ENCODE assay signal across 20 cellular contexts in genomic region chr2:33496150-33496549, GRCh38. TPM values are rescaled to one million over a fixed set of nuclear protein-coding genes. Genes with fewer than 3 reads are reported as not detected.
DNase-seq lines count a peak whose midpoint lies in the region; ATAC-seq, FAIRE-seq and TF ChIP-seq lines count a peak whose summit lies in the region.
"Had no signal": no experiment of that assay in that cellular context is flagged by ENCODE, and none has a peak within 500 bp of the region (broad histone marks: within the 10 kb centered on the region; RNA-seq: fewer than 3 reads in every experiment).

No MANE protein-coding gene starts in this region.

- H3K4me1 ChIP-seq in DOHH2 (ENCODE audit: control insufficient read depth, low read length), result peaks cover 100% of the 10 kb centered on the region
- peaks cover 10% of the 10 kb centered on the region for H3K4me1 ChIP-seq in IMR-90 (ENCODE audit: control insufficient read depth, insufficient read depth, low read length)
- peaks cover 75% of the 10 kb centered on the region for H3K4me1 ChIP-seq in GM12878 (ENCODE audit: control insufficient read depth, insufficient read depth, low read length)
- H3K4me1 ChIP-seq: adrenal gland had no signal

- H4K8ac ChIP-seq in IMR-90 (ENCODE audit: low read depth in 2 of 2, low read length in 2 of 2), result no peak overlapping the region

- H4K91ac ChIP-seq in IMR-90 (ENCODE audit: insufficient read depth, low read depth, low read length), result no peak overlapping the region

- no peak overlapping the region for H4K5ac ChIP-seq in IMR-90 (ENCODE audit: low read depth, low read length)

- BruUV-seq in IMR-90 (replicated peaks; lab: Mats Ljungman, UMichigan), result no TSS peak
- BruUV-seq in GM12878 (replicated peaks; lab: Mats Ljungman, UMichigan), result no TSS peak

- H2AFZ ChIP-seq in IMR-90 (replicated peaks; ENCODE audit: low read length, poor library complexity) (no peak overlapping the region), GM12878 (ENCODE audit: control insufficient read depth, low read depth, low read length) (no peak overlapping the region)

- H3K14ac ChIP-seq in IMR-90 (replicated peaks; ENCODE audit: low read depth, low read length), result no peak overlapping the region

- ATAC-seq in IMR-90 (ENCODE audit: low read depth) (peak; percentile 59), GM12878 (no peak), GM19395 (IDR thresholded peaks at IDR 0.05; ENCODE audit: unreplicated experiment) (no peak), WTC11 (no peak)
- ATAC-seq: CD8-positive, alpha-beta T cell; naive thymus-derived CD8-positive, alpha-beta T cell had no signal

- H3K4ac ChIP-seq in IMR-90 (ENCODE audit: low read depth, low read length), result no peak overlapping the region

- DNase-seq in IMR-90, result peak; percentile 77
- DNase-seq in GM12878 (ENCODE audit: low read depth, low spot score), result no peak
- peak; percentile 20 for DNase-seq in myocyte (ENCODE audit: low read depth)
- DNase-seq in NCI-H128 (lab: John Stamatoyannopoulos, UW; ENCODE audit: unreplicated experiment), result no peak
- no peak for DNase-seq in WTC11 (ENCODE audit: low spot score)
- no peak for DNase-seq in H7
- DNase-seq: activated T-cell treated with anti-CD3 and anti-CD28 coated beads, Interleukin-2, amount 50 U/mL, for 1 hour; adrenal gland; CD8-positive, alpha-beta T cell; esophagus squamous epithelium; naive thymus-derived CD8-positive, alpha-beta T cell; NCI-H1694 treated with DMSO at 0.1 percent for 48 hours; NCI-H524; retina; stimulated activated CD4-positive, alpha-beta T cell treated with anti-CD3 and anti-CD28 coated beads, Interleukin-2, amount 100 ng/mL, for 24 hours; SW 1271 had no signal

- no peaks in the 10 kb centered on the region for H3K27me3 ChIP-seq in DOHH2 (ENCODE audit: control insufficient read depth, low read length)
- no peaks in the 10 kb centered on the region for H3K27me3 ChIP-seq in IMR-90 (ENCODE audit: control insufficient read depth, insufficient read depth, low read length)
- H3K27me3 ChIP-seq in GM12878 (replicated peaks in 1 of 2; ENCODE audit: control insufficient read depth in 2 of 2, insufficient read depth in 2 of 2, low read length in 1 of 2), result no peaks in the 10 kb centered on the region
- no peaks in the 10 kb centered on the region for H3K27me3 ChIP-seq in H7 (ENCODE audit: control insufficient read depth, insufficient read depth, low read length)
- H3K27me3 ChIP-seq: adrenal gland, esophagus squamous epithelium had no signal

- TF ChIP-seq CTCF in DOHH2 (IDR thresholded peaks at IDR 0.05; ENCODE audit: low read depth, low read length, poor library complexity, severe bottlenecking) (no peak), IMR-90 (conservative IDR thresholded peaks at IDR 0.05; ENCODE audit: low read depth, low read length) (no peak), GM12878 (IDR thresholded peaks at IDR 0.05 in 2 of 3, conservative IDR thresholded peaks at IDR 0.05 in 1 of 3; ENCODE audit: control insufficient read depth in 2 of 3, extremely low read depth in 1 of 3, insufficient read depth in 1 of 3, low read depth in 3 of 3, low read length in 3 of 3) (no peak), WTC11 (IDR thresholded peaks at IDR 0.05) (no peak)

- no peaks in the 10 kb centered on the region for H3K9me3 Mint-ChIP-seq in WTC11
- H3K9me3 Mint-ChIP-seq: CD8-positive, alpha-beta T cell; dendritic cell treated with granulocyte-macrophage colony-stimulating factor and Interleukin-4, amounts not matched to agents 40 ng/mL and 50 ng/mL, for 4 days had no signal

- no peak overlapping the region for H2BK120ac ChIP-seq in IMR-90 (ENCODE audit: low read depth, low read length)

- no peaks in the 10 kb centered on the region for H3K27me3 Mint-ChIP-seq in WTC11 (ENCODE audit: low read depth)
- H3K27me3 Mint-ChIP-seq: dendritic cell treated with granulocyte-macrophage colony-stimulating factor and Interleukin-4, amounts not matched to agents 40 ng/mL and 50 ng/mL, for 4 days had no signal

- no peak overlapping the region for H2BK5ac ChIP-seq in IMR-90 (ENCODE audit: low read depth, low read length, poor library complexity, severe bottlenecking)

- peaks cover 71% of the 10 kb centered on the region for H3K36me3 ChIP-seq in DOHH2 (ENCODE audit: control insufficient read depth, low read length)
- no peaks in the 10 kb centered on the region for H3K36me3 ChIP-seq in IMR-90 (ENCODE audit: control insufficient read depth, insufficient read depth, low read length)
- H3K36me3 ChIP-seq in GM12878 (ENCODE audit: control insufficient read depth in 2 of 2, insufficient read depth in 2 of 2, low read length in 1 of 2), result peaks cover 0 to 8% of the 10 kb centered on the region in 2 experiments; a peak in 2 of 4 replicates
- H3K36me3 ChIP-seq in H7 (replicated peaks; ENCODE audit: control insufficient read depth, insufficient read depth, low read length), result no peaks in the 10 kb centered on the region
- H3K36me3 ChIP-seq: adrenal gland, esophagus squamous epithelium had no signal

- H3K23ac ChIP-seq in IMR-90 (ENCODE audit: low read depth, low read length), result no peak overlapping the region

- no peaks in the 10 kb centered on the region for H3K9me2 ChIP-seq in DOHH2 (replicated peaks; ENCODE audit: control insufficient read depth, low read length)

- TF ChIP-seq RAD21 in IMR-90 (IDR thresholded peaks at IDR 0.05; ENCODE audit: low read length), result no peak
- no peak for TF ChIP-seq RAD21 in GM12878 (IDR thresholded peaks at IDR 0.05; ENCODE audit: insufficient read depth, low read depth, low read length)

- POLR2A ChIA-PET in IMR-90 (lab: Charles Lee; ENCODE audit: unreplicated experiment), result no interaction called here
- POLR2A ChIA-PET in GM12878 (lab: Charles Lee), result interaction anchor here (1.4 kb wide), 2 partner anchors 17 to 35 kb away, joined by 6 read pairs; no protein-coding TSS in a partner anchor
- POLR2A ChIA-PET in WTC11 (lab: Charles Lee), result no interaction called here

- in situ Hi-C loops in IMR-90 (cut with MboI; ENCODE audit: low sequenced_read_pairs), result no loop called here
- in situ Hi-C loops in GM12878 (cut with MboI), result loop anchor here (25.0 kb wide), 1 partner anchor 1191 kb away; no protein-coding TSS in a partner anchor

- H3F3A ChIP-seq in DOHH2 (ENCODE audit: control insufficient read depth, insufficient read depth), result peaks cover 38% of the 10 kb centered on the region

- H3K9me1 ChIP-seq in IMR-90 (ENCODE audit: insufficient read depth, low read length), result no peaks in the 10 kb centered on the region

- H3K79me1 ChIP-seq in IMR-90 (ENCODE audit: low read depth in 1 of 2, low read length in 2 of 2), result no peaks in the 10 kb centered on the region

- SMC1A ChIA-PET in GM12878 (lab: Charles Lee; ENCODE audit: uncharacterized antibody, unreplicated experiment), result interaction anchor here (1.3 to 15.4 kb wide), 3 partner anchors 16 to 103 kb away, joined by 4 to 258 read pairs (median 4); partner anchors contain the start of genes FAM98A and RASGRP3

- no peak for TF ChIP-seq POLR2A in IMR-90 (IDR thresholded peaks at IDR 0.05; ENCODE audit: low read depth, low read length)
- TF ChIP-seq POLR2A in GM12878 (IDR thresholded peaks at IDR 0.05; ENCODE audit: low read depth, low read length), result no peak

- H3K9me3 ChIP-seq in DOHH2 (ENCODE audit: control insufficient read depth, insufficient read depth, low read length) (no peaks in the 10 kb centered on the region), IMR-90 (ENCODE audit: control insufficient read depth, insufficient read depth, low read length) (no peaks in the 10 kb centered on the region), GM12878 (replicated peaks; ENCODE audit: control insufficient read depth, insufficient read depth, low read length) (no peaks in the 10 kb centered on the region)
- H3K9me3 ChIP-seq: adrenal gland, esophagus squamous epithelium had no signal

- H3K27ac ChIP-seq in DOHH2 (ENCODE audit: low read depth, low read length), result peak overlapping the region; percentile 90
- H3K27ac ChIP-seq in IMR-90 (ENCODE audit: insufficient read depth, low read length), result no peak overlapping the region
- peak overlapping the region; percentile 69 for H3K27ac ChIP-seq in GM12878 (ENCODE audit: control insufficient read depth, insufficient read depth)
- H3K27ac ChIP-seq: adrenal gland, esophagus squamous epithelium had no signal

- dilution Hi-C loops in IMR-90 (cut with HindIII; ENCODE audit: low sequenced_read_pairs, unreplicated experiment), result no loop called here

- H3K56ac ChIP-seq in IMR-90 (ENCODE audit: extremely low read depth, insufficient read depth, low read length), result no peak overlapping the region

- peak overlapping the region; percentile 82 for H3K4me2 ChIP-seq in DOHH2 (ENCODE audit: low read length)
- H3K4me2 ChIP-seq in IMR-90 (ENCODE audit: low read depth, low read length), result no peak overlapping the region
- H3K4me2 ChIP-seq in GM12878 (ENCODE audit: control insufficient read depth, insufficient read depth), result peak overlapping the region; percentile 62

- H3K18ac ChIP-seq in IMR-90 (ENCODE audit: low read depth, low read length), result no peak overlapping the region

- H2BK20ac ChIP-seq in IMR-90 (ENCODE audit: low read depth, low read length), result no peak overlapping the region

- no CpG with 5 or more reads among the region's 2 CpGs for WGBS in IMR-90 (ENCODE audit: extremely low coverage in 2 of 2, insufficient read length in 1 of 2), 2 experiments
- 22% methylated on average over 2 of the region's 2 CpGs for WGBS in GM12878 (ENCODE audit: insufficient coverage, insufficient replicate concordance, low lambda C conversion rate, missing lambda C conversion rate)

- no peak overlapping the region for H2BK15ac ChIP-seq in IMR-90 (ENCODE audit: low read depth, low read length)

- H3K79me2 ChIP-seq in DOHH2 (ENCODE audit: control insufficient read depth, low read length) (peaks cover 100% of the 10 kb centered on the region), GM12878 (ENCODE audit: control insufficient read depth, insufficient read depth, low read length) (peaks cover 96% of the 10 kb centered on the region)

- H4K20me1 ChIP-seq in DOHH2 (ENCODE audit: control insufficient read depth, insufficient read depth, low read depth, low read length), result no peaks in the 10 kb centered on the region
- no peaks in the 10 kb centered on the region for H4K20me1 ChIP-seq in IMR-90 (ENCODE audit: insufficient read depth, low read length)
- H4K20me1 ChIP-seq in GM12878 (ENCODE audit: control insufficient read depth, insufficient read depth), result no peaks in the 10 kb centered on the region

- CTCF ChIA-PET in IMR-90 (lab: Yijun Ruan, JAX) (no interaction called here), GM12878 (lab: Yijun Ruan, JAX) (interaction anchor here (1.0 to 4.0 kb wide), 4 partner anchors 9 to 87 kb away, joined by 4 to 26 read pairs (median 10); no protein-coding TSS in a partner anchor), WTC11 (lab: Charles Lee) (interaction anchor here (0.5 kb wide), 1 partner anchor 100 kb away, joined by 4 read pairs; no protein-coding TSS in a partner anchor)

- H3K36me3 Mint-ChIP-seq in WTC11, result no peaks in the 10 kb centered on the region
- H3K36me3 Mint-ChIP-seq: CD8-positive, alpha-beta T cell; type B pancreatic cell had no signal

- TF ChIP-seq EP300 in GM12878 (IDR thresholded peaks at IDR 0.05; ENCODE audit: borderline replicate concordance in 1 of 2, control insufficient read depth in 1 of 2, low read depth in 2 of 2, low read length in 2 of 2), result no peak

- RAD21 ChIA-PET in GM12878 (lab: Charles Lee; ENCODE audit: unreplicated experiment), result interaction anchor here (1.0 to 15.9 kb wide), 3 partner anchors 8 to 87 kb away, joined by 5 to 222 read pairs (median 5); partner anchors contain the start of gene RASGRP3

- H2AK5ac ChIP-seq in IMR-90 (ENCODE audit: low read depth, low read length), result no peak overlapping the region

- intact Hi-C loops in IMR-90 (cut with micrococcal nuclease), result no loop called here
- intact Hi-C loops in GM12878 (cut with micrococcal nuclease; ENCODE audit: unreplicated experiment), result loop anchor here (10.0 kb wide), 1 partner anchor 1131 kb away; no protein-coding TSS in a partner anchor

- H3K4me1 Mint-ChIP-seq in WTC11, result no peaks in the 10 kb centered on the region

- no peak overlapping the region for H3K4me3 Mint-ChIP-seq in WTC11
- H3K4me3 Mint-ChIP-seq: CD8-positive, alpha-beta T cell; dendritic cell treated with granulocyte-macrophage colony-stimulating factor and Interleukin-4, amounts not matched to agents 40 ng/mL and 50 ng/mL, for 4 days; naive thymus-derived CD8-positive, alpha-beta T cell; type B pancreatic cell had no signal

- no peak for FAIRE-seq in GM12878 (lab: Jason Lieb, UNC)

- peak overlapping the region; percentile 57 for H3K4me3 ChIP-seq in DOHH2 (ENCODE audit: low read length)
- no peak overlapping the region for H3K4me3 ChIP-seq in IMR-90 (ENCODE audit: insufficient read depth, low read depth, low read length)
- H3K4me3 ChIP-seq in GM12878, result peak overlapping the region; percentile 43; the same call in 1 of the 2 replicates
- H3K4me3 ChIP-seq in H7 (ENCODE audit: insufficient read depth, low read depth, low read length), result no peak overlapping the region
- H3K4me3 ChIP-seq: adrenal gland, esophagus squamous epithelium had no signal

- H3K9ac ChIP-seq in IMR-90 (ENCODE audit: low read depth, low read length) (no peak overlapping the region), GM12878 (ENCODE audit: control insufficient read depth, insufficient read depth, low read length) (peak overlapping the region; percentile 54)

- H3K27ac Mint-ChIP-seq in WTC11, result no peak overlapping the region
- H3K27ac Mint-ChIP-seq: CD8-positive, alpha-beta T cell; type B pancreatic cell had no signal

- H2AK9ac ChIP-seq in IMR-90 (replicated peaks; ENCODE audit: low read depth, low read length, poor library complexity), result no peak overlapping the region

RNA-seq across cellular contexts. Expression of gene RASGRP3, which starts 19.7 kb away (rescaled TPM):
- total RNA-seq in IMR-90 (2012; rRNA removed) (2.5 and 3.0 TPM in 2 replicates), GM12878 (2014; rRNA removed) (106 and 107 TPM in 2 replicates), GM12878 (2014; rRNA removed; fragmentation: Illumina TruSeq; extraction: Trizol) (88.8 and 91.2 TPM in 2 replicates), GM12878 (2021) (61.7 and 64.5 TPM in 2 replicates), myocyte (5.2 and 7.8 TPM in 2 replicates), WTC11 (2021) (0.11 to 0.23 TPM (median 0.14 TPM) in 3 replicates)
- polyA plus RNA-seq in IMR-90 (2012; rRNA removed) (0.87 and 1.7 TPM in 2 replicates), GM12878 (2011; rRNA removed) (42.2 and 46.6 TPM in 2 replicates), GM12878 (2014; fragmentation: Illumina TruSeq; extraction: Trizol) (72.9 and 79.7 TPM in 2 replicates), GM12878 (2014; fragmentation: Nextera tagmentation; extraction: Ambion mirVana) (10 to 100 TPM; 31.6 to 40.2 TPM), GM12878 (2014; rRNA removed) (74.4 and 77.6 TPM in 2 replicates), GM12878 (2016; fragmentation: Nextera tagmentation; extraction: Ambion mirVana) (10 to 100 TPM; 64.4 to 65.1 TPM)
- polyA plus RNA-seq in IMR-90 (2012; cell fraction: cytosol; rRNA removed), result 0.42 and 0.52 TPM in 2 replicates
- 0.48 and 2.8 TPM in 2 replicates for polyA plus RNA-seq in IMR-90 (2012; cell fraction: nucleus; rRNA removed; ENCODE audit: low replicate concordance)
- total RNA-seq in GM12878 (2013; cell fraction: nucleolus; rRNA removed), result 228 and 235 TPM in 2 replicates
- polyA plus RNA-seq in GM12878 (2011; ENCODE audit: low read depth), result 104 TPM
- polyA plus RNA-seq in GM12878 (2011; cell fraction: cytosol; rRNA removed), result 30.6 and 42.1 TPM in 2 replicates
- 41.1 and 62.6 TPM in 2 replicates for polyA plus RNA-seq in GM12878 (2011; cell fraction: nucleus; rRNA removed)
- 105 and 110 TPM in 2 replicates for polyA plus RNA-seq in GM12878 (2012)
- polyA minus RNA-seq in GM12878 (2011; rRNA and poly(A)+ RNA removed), result 51.7 and 81.6 TPM in 2 replicates
- 16.2 and 16.8 TPM in 2 replicates for polyA minus RNA-seq in GM12878 (2011; cell fraction: cytosol; rRNA and poly(A)+ RNA removed)
- 30.9 and 34.6 TPM in 2 replicates for polyA minus RNA-seq in GM12878 (2011; cell fraction: nucleus; rRNA and poly(A)+ RNA removed)
- polyA plus RNA-seq in myocyte (2012), result 2.3 TPM
- 0.03 TPM in 1 of 2 replicates, not detected in the other for total RNA-seq in H7 (2014; rRNA removed; shearing (Covaris generic))

Comparison
In these comparisons a context has a peak if more than half of its experiments do, and no peak if none do; other contexts are left out.
1. H3K4me3 ChIP-seq: peak in DOHH2 (single experiment) and GM12878 (single experiment); none in IMR-90 (single experiment) and H7 (single experiment).
2. DNase-seq: peak in IMR-90 (single experiment) and myocyte (single experiment); none in GM12878 (single experiment), NCI-H128 (single experiment), WTC11 (single experiment) and H7 (single experiment).